In the genomic region with DNA sequence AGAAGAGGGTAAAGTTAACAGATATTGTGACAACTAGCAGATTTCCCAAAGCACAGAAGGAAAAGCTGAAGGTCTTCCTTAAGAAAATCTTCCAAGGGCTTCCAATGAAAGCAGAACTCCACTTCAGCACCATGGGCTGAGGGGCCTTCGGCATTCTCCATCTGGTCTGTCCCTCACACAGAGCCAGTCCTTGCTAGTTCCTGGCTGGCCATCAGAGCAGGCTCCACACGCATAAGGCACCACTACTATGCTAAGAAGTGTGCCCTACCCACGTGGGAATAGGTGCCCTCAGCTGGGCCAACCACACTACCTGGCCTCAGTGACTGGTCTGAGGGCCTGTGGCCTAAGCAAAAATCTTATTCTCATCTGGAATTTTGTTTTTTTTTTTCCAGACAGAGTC, we compare ENCODE assay signal across 27 cellular contexts.
DNase-seq lines count a peak whose midpoint lies in the region; ATAC-seq, FAIRE-seq and TF ChIP-seq lines count a peak whose summit lies in the region.
"Had no signal": no experiment of that assay in that cellular context is flagged by ENCODE, and none has a peak within 500 bp of the region (broad histone marks: within the 10 kb centered on the region; RNA-seq: fewer than 3 reads in every experiment).

No MANE protein-coding gene starts in this region.

- H3K56ac ChIP-seq in H1 (replicated peaks; ENCODE audit: insufficient read length, low read depth, low read length) = no peak overlapping the region

- peak; percentile 55 for ATAC-seq in WTC11
- no peak for ATAC-seq in activated naive CD8-positive, alpha-beta T cell treated with anti-CD3 and anti-CD28 coated beads, Interleukin-2, amount 50 U/mL, for 24 hours
- ATAC-seq: GM12878 had no signal

- no peaks in the 10 kb centered on the region for H3K27me3 ChIP-seq in H1 (replicated peaks in 1 of 4; ENCODE audit: control insufficient read depth in 3 of 4, extremely low read depth in 1 of 4, insufficient read depth in 3 of 4, low read length in 3 of 4)
- no peaks in the 10 kb centered on the region for H3K27me3 ChIP-seq in endodermal cell (ENCODE audit: control insufficient read depth, insufficient read depth, low read length, poor library complexity, severe bottlenecking)
- H3K27me3 ChIP-seq: BE2C, BLaER1 had no signal

- H3K9me3 Mint-ChIP-seq in WTC11 (no peaks in the 10 kb centered on the region), endodermal cell (no peaks in the 10 kb centered on the region)
- no peaks in the 10 kb centered on the region for H3K9me3 Mint-ChIP-seq in activated naive CD8-positive, alpha-beta T cell treated with anti-CD3 and anti-CD28 coated beads, Interleukin-2, amount 50 U/mL, for 24 hours
- H3K9me3 Mint-ChIP-seq: CD4-positive, CD25-positive, alpha-beta regulatory T cell; CD8-positive, alpha-beta memory T cell had no signal

- H3K27me3 Mint-ChIP-seq in WTC11 (ENCODE audit: low read depth) (no peaks in the 10 kb centered on the region), endodermal cell (ENCODE audit: insufficient read depth) (no peaks in the 10 kb centered on the region)
- H3K27me3 Mint-ChIP-seq in activated naive CD8-positive, alpha-beta T cell treated with anti-CD3 and anti-CD28 coated beads, Interleukin-2, amount 50 U/mL, for 24 hours = peaks cover 3% of the 10 kb centered on the region

- DNase-seq in WTC11 (ENCODE audit: low spot score) (no peak), H1 (ENCODE audit: low read depth in 1 of 2, low spot score in 2 of 2) (no peak), urothelium cell line (ENCODE audit: low spot score) (no peak), endodermal cell (no peak), coronary artery (ENCODE audit: low spot score) (no peak)
- no peak for DNase-seq in activated naive CD8-positive, alpha-beta T cell treated with anti-CD3 and anti-CD28 coated beads, Interleukin-2, amount 50 U/mL, for 24 hours
- DNase-seq: 8988T; ACHN; BE2C; C1 segment of cervical spinal cord; CD4-positive, alpha-beta memory T cell; CD4-positive, CD25-positive, alpha-beta regulatory T cell; CD8-positive, alpha-beta memory T cell; COR-L47; DMS 273 treated with DMSO at 0.1 percent for 48 hours; DMS153; DMS53; DMS79; DND-41; EL; GDM1 had no signal

- FAIRE-seq in H1 (lab: Jason Lieb, UNC) (no peak), urothelium cell line (lab: Jason Lieb, UNC) (peak; percentile 30)
- FAIRE-seq: A204.1, GM12878, GM12892, GM18507 had no signal

- H2AK5ac ChIP-seq in H1 (ENCODE audit: low read depth, low read length) = no peak overlapping the region

- H2BK120ac ChIP-seq in H1 (replicated peaks; ENCODE audit: low read depth, low read length) = no peak overlapping the region

- no peak overlapping the region for H2BK15ac ChIP-seq in H1 (ENCODE audit: low read length)

- no peak overlapping the region for H3K4me2 ChIP-seq in H1 (ENCODE audit: insufficient read depth in 1 of 2, low read depth in 2 of 2, low read length in 2 of 2)
- H3K4me2 ChIP-seq: BLaER1 had no signal

- H3K4me3 ChIP-seq in H1 (ENCODE audit: extremely low read depth in 1 of 4, insufficient read depth in 2 of 4, low read depth in 3 of 4, low read length in 4 of 4) = no peak overlapping the region
- no peak overlapping the region for H3K4me3 ChIP-seq in endodermal cell (ENCODE audit: low read length)
- no peak overlapping the region for H3K4me3 ChIP-seq in coronary artery
- H3K4me3 ChIP-seq: BLaER1, GM12878 had no signal

- H3K4me1 Mint-ChIP-seq in WTC11 (peaks cover 8% of the 10 kb centered on the region), endodermal cell (peaks cover 8% of the 10 kb centered on the region)
- H3K4me1 Mint-ChIP-seq in activated naive CD8-positive, alpha-beta T cell treated with anti-CD3 and anti-CD28 coated beads, Interleukin-2, amount 50 U/mL, for 24 hours = no peaks in the 10 kb centered on the region
- H3K4me1 Mint-ChIP-seq: CD4-positive, alpha-beta memory T cell; CD4-positive, CD25-positive, alpha-beta regulatory T cell; CD8-positive, alpha-beta memory T cell had no signal

- no peak for TF ChIP-seq RAD21 in H1 (IDR thresholded peaks at IDR 0.05 in 1 of 2, conservative IDR thresholded peaks at IDR 0.05 in 1 of 2; ENCODE audit: low read depth in 2 of 2, low read length in 2 of 2)

- WGBS in H1 (ENCODE audit: extremely low coverage in 1 of 2, insufficient coverage in 1 of 2, insufficient read length in 1 of 2, insufficient replicate concordance in 2 of 2, low coverage in 1 of 2, low lambda C conversion rate in 2 of 2, missing lambda C conversion rate in 1 of 2), 2 experiments = 88% methylated on average over 3 of the region's 3 CpGs; no CpG with 5 or more reads in 1 of the 2 experiments
- WGBS in endodermal cell (ENCODE audit: insufficient coverage in 1 of 2, insufficient read length in 1 of 2), 2 experiments = 88 to 93% methylated on average over 2 to 3 of the region's 3 CpGs

- no peak overlapping the region for H4K5ac ChIP-seq in H1 (ENCODE audit: insufficient read length, low read depth, low read length)

- H4K8ac ChIP-seq in H1 (ENCODE audit: extremely low read depth, insufficient read depth, low read length) = no peak overlapping the region

- 0 out of 2 replicates have a peak overlapping the region, but pooled peaks have one; percentile 80 for H2BK20ac ChIP-seq in H1 (ENCODE audit: low read length)

- no peak for TF ChIP-seq POLR2A in H1 (IDR thresholded peaks at IDR 0.05; ENCODE audit: control extremely low read depth in 1 of 2, low read depth in 2 of 2, low read length in 2 of 2)

- H3K18ac ChIP-seq in H1 (ENCODE audit: extremely low read depth, low read length) = no peak overlapping the region; the same call in 1 of the 2 replicates

- H3K27ac Mint-ChIP-seq in WTC11 (no peak overlapping the region), endodermal cell (no peak overlapping the region)
- H3K27ac Mint-ChIP-seq in activated naive CD8-positive, alpha-beta T cell treated with anti-CD3 and anti-CD28 coated beads, Interleukin-2, amount 50 U/mL, for 24 hours = no peak overlapping the region
- H3K27ac Mint-ChIP-seq: CD14-positive monocyte; CD4-positive, alpha-beta memory T cell; CD4-positive, CD25-positive, alpha-beta regulatory T cell; CD8-positive, alpha-beta memory T cell had no signal

- no peak overlapping the region for H3K4ac ChIP-seq in H1 (replicated peaks; ENCODE audit: insufficient read length, low read depth, low read length)

- TF ChIP-seq EP300 in H1 (IDR thresholded peaks at IDR 0.05; ENCODE audit: borderline replicate concordance in 1 of 2, low read depth in 2 of 2, low read length in 2 of 2) = no peak

- no peak overlapping the region for H4K91ac ChIP-seq in H1 (replicated peaks; ENCODE audit: insufficient read length, low read length)

- H2BK5ac ChIP-seq in H1 (ENCODE audit: low read depth, low read length) = no peak overlapping the region

- POLR2A ChIA-PET in WTC11 (lab: Charles Lee) = no interaction called here
- POLR2A ChIA-PET in H1 (lab: Charles Lee; ENCODE audit: partially characterized antibody) = no interaction called here

- CTCF ChIA-PET in WTC11 (lab: Charles Lee) = no interaction called here
- CTCF ChIA-PET in H1 (lab: Charles Lee; ENCODE audit: partially characterized antibody) = interaction anchor here (0.7 kb wide), 1 partner anchor 11 kb away, joined by 3 read pairs; no protein-coding TSS in a partner anchor

- no peaks in the 10 kb centered on the region for H3K79me1 ChIP-seq in H1 (ENCODE audit: low read depth, low read length)

- H3K36me3 Mint-ChIP-seq in WTC11 (no peaks in the 10 kb centered on the region), endodermal cell (ENCODE audit: low read depth) (no peaks in the 10 kb centered on the region)
- no peaks in the 10 kb centered on the region for H3K36me3 Mint-ChIP-seq in activated naive CD8-positive, alpha-beta T cell treated with anti-CD3 and anti-CD28 coated beads, Interleukin-2, amount 50 U/mL, for 24 hours (ENCODE audit: low read depth)
- H3K36me3 Mint-ChIP-seq: CD14-positive monocyte; CD4-positive, alpha-beta memory T cell; CD4-positive, CD25-positive, alpha-beta regulatory T cell; CD8-positive, alpha-beta memory T cell had no signal

- no peak overlapping the region for H2AFZ ChIP-seq in H1 (ENCODE audit: low read length)

- H3K36me3 ChIP-seq in H1 (ENCODE audit: control insufficient read depth in 2 of 4, insufficient read depth in 4 of 4, low read length in 3 of 4) = no peaks in the 10 kb centered on the region
- H3K36me3 ChIP-seq in endodermal cell (ENCODE audit: control insufficient read depth, insufficient read depth, low read length) = no peaks in the 10 kb centered on the region
- H3K36me3 ChIP-seq: BE2C, BLaER1 had no signal

- no peaks in the 10 kb centered on the region for H4K20me1 ChIP-seq in H1 (replicated peaks in 1 of 2; ENCODE audit: control insufficient read depth in 1 of 2, insufficient read depth in 2 of 2, low read length in 2 of 2)
- H4K20me1 ChIP-seq: BLaER1 had no signal

- no peaks in the 10 kb centered on the region for H3K79me2 ChIP-seq in H1 (ENCODE audit: control insufficient read depth in 1 of 2, insufficient read depth in 2 of 2, low read length in 2 of 2)

- no peak overlapping the region for H3K9ac ChIP-seq in H1 (replicated peaks in 1 of 4; ENCODE audit: extremely low read depth in 1 of 4, low read depth in 3 of 4, low read length in 3 of 4)
- no peak overlapping the region for H3K9ac ChIP-seq in endodermal cell (ENCODE audit: extremely low read depth, low read length, poor library complexity, severe bottlenecking)
- H3K9ac ChIP-seq: BLaER1 had no signal

- no peak overlapping the region for H2BK12ac ChIP-seq in H1 (ENCODE audit: low read depth, low read length)

- TF ChIP-seq CTCF in WTC11 (IDR thresholded peaks at IDR 0.05) (no peak), H1 (IDR thresholded peaks at IDR 0.05; ENCODE audit: control extremely low read depth in 1 of 3, insufficient read depth in 1 of 3, low read depth in 1 of 3, low read length in 3 of 3) (no peak), endodermal cell (conservative IDR thresholded peaks at IDR 0.05) (no peak), coronary artery (IDR thresholded peaks at IDR 0.05) (no peak)

- H3K4me1 ChIP-seq in H1 (replicated peaks in 1 of 4; ENCODE audit: control insufficient read depth in 3 of 4, insufficient read depth in 4 of 4, low read length in 3 of 4) = no peaks in the 10 kb centered on the region
- peaks cover 11% of the 10 kb centered on the region for H3K4me1 ChIP-seq in endodermal cell (ENCODE audit: control insufficient read depth, insufficient read depth, low read length)
- H3K4me1 ChIP-seq: BE2C, BLaER1 had no signal

- H3K27ac ChIP-seq in H1 (ENCODE audit: low read depth, low read length) (no peak overlapping the region), endodermal cell (ENCODE audit: low read depth, low read length) (no peak overlapping the region), coronary artery (no peak overlapping the region)
- H3K27ac ChIP-seq: BLaER1 had no signal

- H3K4me3 Mint-ChIP-seq in WTC11 (no peak overlapping the region), endodermal cell (no peak overlapping the region)
- no peak overlapping the region for H3K4me3 Mint-ChIP-seq in activated naive CD8-positive, alpha-beta T cell treated with anti-CD3 and anti-CD28 coated beads, Interleukin-2, amount 50 U/mL, for 24 hours
- H3K4me3 Mint-ChIP-seq: CD14-positive monocyte; CD4-positive, alpha-beta memory T cell; CD8-positive, alpha-beta memory T cell had no signal

- no peaks in the 10 kb centered on the region for H3K23me2 ChIP-seq in H1 (ENCODE audit: low read depth, low read length)

- H3K14ac ChIP-seq in H1 (ENCODE audit: insufficient read length) = no peak overlapping the region

- H3K23ac ChIP-seq in H1 (ENCODE audit: insufficient read length) = no peak overlapping the region

- H3K9me3 ChIP-seq in H1 (ENCODE audit: insufficient read depth in 2 of 2, low read depth in 1 of 2, low read length in 1 of 2) (no peaks in the 10 kb centered on the region), endodermal cell (ENCODE audit: control insufficient read depth, low read length) (no peaks in the 10 kb centered on the region)
- H3K9me3 ChIP-seq: BE2C, BLaER1 had no signal
